In the genomic region with DNA sequence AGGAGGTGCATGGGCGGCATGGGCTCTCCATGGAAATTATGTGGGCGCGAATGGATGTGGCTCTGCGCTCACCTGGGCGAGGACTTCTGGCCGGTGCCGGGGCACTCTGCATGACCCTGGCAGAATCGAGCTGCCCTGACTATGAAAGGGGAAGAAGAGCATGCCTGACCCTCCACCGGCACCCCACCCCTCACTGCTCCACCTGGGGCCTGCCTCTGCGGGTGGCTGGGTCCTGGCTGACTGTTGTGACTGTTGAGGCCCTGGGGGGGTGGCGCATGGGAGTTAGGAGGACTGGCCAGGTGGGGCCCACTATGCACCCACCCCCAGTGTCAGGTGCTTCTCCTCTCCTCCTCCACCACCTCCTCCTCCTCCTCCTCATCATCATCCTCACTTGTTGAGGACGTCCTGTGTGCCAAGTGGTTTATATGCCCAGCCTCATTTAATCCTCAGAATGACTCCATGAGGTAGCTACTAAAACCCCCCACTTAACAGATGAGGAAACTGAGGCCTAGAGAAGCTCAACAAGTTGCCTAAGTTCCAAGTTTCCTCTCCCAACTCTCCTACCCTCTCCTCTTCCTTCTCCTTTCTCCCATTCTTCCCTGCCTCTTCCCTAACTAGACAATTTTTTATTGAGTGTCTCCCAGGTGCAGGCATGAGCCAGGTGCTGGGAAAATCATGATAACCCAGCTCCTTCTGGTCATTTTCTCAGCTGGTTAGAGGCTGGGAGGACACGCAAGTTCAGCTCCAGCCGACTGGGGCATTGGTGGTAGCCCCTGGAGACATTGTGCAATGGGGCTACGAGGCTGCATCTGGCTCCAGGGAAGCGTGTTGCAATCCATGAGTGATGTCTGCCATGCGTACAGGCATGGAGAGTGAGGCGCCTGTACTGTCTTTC, we compare ENCODE assay signal across 8 cellular contexts. TPM values are rescaled to one million over a fixed set of nuclear protein-coding genes. Genes with fewer than 3 reads are reported as not detected.
A peak's percentile ranks its signal among the peaks of the same experiment; 100 is the strongest.
DNase-seq lines count a peak whose midpoint lies in the region; FAIRE-seq and TF ChIP-seq lines count a peak whose summit lies in the region.

No MANE protein-coding gene starts in this region.

- no peak overlapping the region for H3K4me3 ChIP-seq in HAP-1

- peak; percentile 39 for DNase-seq in Caki2 (ENCODE audit: low read depth)
- DNase-seq in NOMO-1 treated with DMSO at 0.1 percent for 48 hours (lab: John Stamatoyannopoulos, UW; ENCODE audit: unreplicated experiment), result peak; percentile 83
- DNase-seq in neural crest cell (ENCODE audit: low read depth, low spot score), result no peak
- DNase-seq in activated gamma-delta T cell treated with Interleukin-2 at 50 U/mL for 16 hours, result no peak
- no peak for DNase-seq in HAP-1 (ENCODE audit: low spot score in 2 of 2)
- DNase-seq in UCSD-AML1 (lab: John Stamatoyannopoulos, UW; ENCODE audit: unreplicated experiment), result no peak
- DNase-seq in H54 (ENCODE audit: insufficient read length, low spot score), result no peak

- in situ Hi-C loops in Caki2 (cut with HindIII; ENCODE audit: low pct_unique_long_range_greater_than_20kb, low sequenced_read_pairs), result no loop called here
- in situ Hi-C loops in HAP-1 (cut with MboI; ENCODE audit: low sequenced_read_pairs), result no loop called here

- no peak for FAIRE-seq in H54 (lab: Jason Lieb, UNC)

- H3K27me3 Mint-ChIP-seq in dendritic cell treated with granulocyte-macrophage colony-stimulating factor and Interleukin-4, amounts not matched to agents 40 ng/mL and 50 ng/mL, for 4 days, result peaks cover 41% of the 10 kb centered on the region
- H3K27me3 Mint-ChIP-seq in neural crest cell (ENCODE audit: low read depth), result no peaks in the 10 kb centered on the region

- peaks cover 70% of the 10 kb centered on the region for H3K4me1 Mint-ChIP-seq in dendritic cell treated with granulocyte-macrophage colony-stimulating factor and Interleukin-4, amounts not matched to agents 40 ng/mL and 50 ng/mL, for 4 days (ENCODE audit: low read depth)
- H3K4me1 Mint-ChIP-seq in neural crest cell, result peaks cover 37% of the 10 kb centered on the region

- TF ChIP-seq POLR2A in H54 (IDR thresholded peaks at IDR 0.05; ENCODE audit: low read depth, low read length), result no peak

- no peak for TF ChIP-seq CTCF in neural crest cell (conservative IDR thresholded peaks at IDR 0.05)

- peak overlapping the region; percentile 86 for H3K27ac Mint-ChIP-seq in dendritic cell treated with granulocyte-macrophage colony-stimulating factor and Interleukin-4, amounts not matched to agents 40 ng/mL and 50 ng/mL, for 4 days
- peak overlapping the region; percentile 97 for H3K27ac Mint-ChIP-seq in neural crest cell (ENCODE audit: unreplicated experiment)

- H3K36me3 ChIP-seq in HAP-1 (replicated peaks), result no peaks in the 10 kb centered on the region

- H3K27me3 ChIP-seq in HAP-1 (ENCODE audit: low read depth), result no peaks in the 10 kb centered on the region

- no peaks in the 10 kb centered on the region for H3K9me3 Mint-ChIP-seq in dendritic cell treated with granulocyte-macrophage colony-stimulating factor and Interleukin-4, amounts not matched to agents 40 ng/mL and 50 ng/mL, for 4 days
- peaks cover 5% of the 10 kb centered on the region for H3K9me3 Mint-ChIP-seq in neural crest cell

- intact Hi-C loops in dendritic cell treated with granulocyte-macrophage colony-stimulating factor and Interleukin-4, amounts not matched to agents 40 ng/mL and 50 ng/mL, for 4 days (cut with micrococcal nuclease), result loop anchor here (2.0 kb wide), 1 partner anchor 149 kb away; no protein-coding TSS in a partner anchor

- peak overlapping the region; percentile 54 for H3K4me3 Mint-ChIP-seq in dendritic cell treated with granulocyte-macrophage colony-stimulating factor and Interleukin-4, amounts not matched to agents 40 ng/mL and 50 ng/mL, for 4 days
- no peak overlapping the region for H3K4me3 Mint-ChIP-seq in neural crest cell

- no peaks in the 10 kb centered on the region for H3K9me3 ChIP-seq in HAP-1

- H3K4me1 ChIP-seq in HAP-1, result no peaks in the 10 kb centered on the region

- H3K36me3 Mint-ChIP-seq in dendritic cell treated with granulocyte-macrophage colony-stimulating factor and Interleukin-4, amounts not matched to agents 40 ng/mL and 50 ng/mL, for 4 days (ENCODE audit: low read depth), result no peaks in the 10 kb centered on the region
- H3K36me3 Mint-ChIP-seq in neural crest cell (ENCODE audit: low read depth), result no peaks in the 10 kb centered on the region

RNA-seq across cellular contexts. Expression of gene MYEOV, which starts 2.3 kb away (rescaled TPM):
- 101 and 122 TPM in 2 replicates for total RNA-seq in Caki2 (2014; rRNA removed; shearing (Covaris generic); ENCODE audit: low replicate concordance)
- 0.16 and 0.35 TPM in 2 replicates for total RNA-seq in neural crest cell

Comparison
In these comparisons a context has a peak if more than half of its experiments do, and no peak if none do; other contexts are left out.
1. DNase-seq: peak in Caki2 (single experiment) and NOMO-1 treated with DMSO at 0.1 percent for 48 hours (single experiment); none in neural crest cell (single experiment), activated gamma-delta T cell treated with Interleukin-2 at 50 U/mL for 16 hours (single experiment), HAP-1 (0 of 2), UCSD-AML1 (single experiment) and H54 (single experiment).
2. RNA of gene MYEOV, which starts 2.3 kb away (total RNA-seq): 101 to 122 TPM in Caki2; 0.16 to 0.35 TPM in neural crest cell; every median in the first group is over 10 times any median in the second.